ENCODE assay signal across 8 cellular contexts in genomic region chr19:48637948-48638830, GRCh38. TPM values are rescaled to one million over a fixed set of nuclear protein-coding genes. Genes with fewer than 3 reads are reported as not detected.
A peak's percentile ranks its signal among the peaks of the same experiment; 100 is the strongest.
DNase-seq lines count a peak whose midpoint lies in the region; ATAC-seq and TF ChIP-seq lines count a peak whose summit lies in the region.

No MANE protein-coding gene starts in this region.

- peak overlapping the region; percentile 90 for H3K4me3 Mint-ChIP-seq in endothelial cell (ENCODE audit: unreplicated experiment)

- peak overlapping the region; percentile 94 for H3K27ac Mint-ChIP-seq in endothelial cell (ENCODE audit: unreplicated experiment)

- peak; percentile 3 for ATAC-seq in GM19397 (IDR thresholded peaks at IDR 0.05; ENCODE audit: unreplicated experiment)

- DNase-seq in CD1c-positive myeloid dendritic cell (ENCODE audit: extremely low spot score) (peak; percentile 93), HT1080 (ENCODE audit: low read depth) (peak; percentile 74), NOMO-1 treated with DMSO at 0.1 percent for 48 hours (lab: John Stamatoyannopoulos, UW; ENCODE audit: unreplicated experiment) (peak; percentile 84), endothelial cell (ENCODE audit: low spot score) (peak; percentile 76), midbrain (lab: John Stamatoyannopoulos, UW) (peak; percentile 90)
- peak; percentile 73 for DNase-seq in activated CD8-positive, alpha-beta memory T cell treated with anti-CD3 and anti-CD28 coated beads, Interleukin-2, amount 50 U/mL, for 4 hours
- peak; percentile 46 to 65 for DNase-seq in stimulated activated CD8-positive, alpha-beta memory T cell treated with anti-CD3 and anti-CD28 coated beads, Interleukin-4, amount 100 ng/mL, for 4 hours (ENCODE audit: low read depth in 2 of 2, low spot score in 1 of 2)

- H3K36me3 Mint-ChIP-seq in endothelial cell (ENCODE audit: low read depth, unreplicated experiment): peaks cover 8% of the 10 kb centered on the region

- peaks cover 22% of the 10 kb centered on the region for H3K27me3 Mint-ChIP-seq in endothelial cell (ENCODE audit: unreplicated experiment)

- H3K4me1 Mint-ChIP-seq in endothelial cell (ENCODE audit: unreplicated experiment): peaks cover 21% of the 10 kb centered on the region

- TF ChIP-seq CTCF in endothelial cell (IDR thresholded peaks at IDR 0.05; ENCODE audit: unreplicated experiment): no peak

- H3K9me3 Mint-ChIP-seq in endothelial cell (ENCODE audit: unreplicated experiment): no peaks in the 10 kb centered on the region

RNA-seq across cellular contexts. Expression of gene DBP, which starts 1.0 kb away (rescaled TPM):
- 10.3 and 11.1 TPM in 2 replicates for total RNA-seq in HT1080 (2014; rRNA removed; shearing (Covaris generic))
- polyA plus RNA-seq in HT1080 (2015; cell fraction: cytosol; rRNA removed): 5.1 and 7.7 TPM in 2 replicates
- 2.8 and 4.6 TPM in 2 replicates for polyA plus RNA-seq in HT1080 (2015; cell fraction: nucleus; rRNA removed)
- total RNA-seq in endothelial cell (ENCODE audit: unreplicated experiment): 4.3 TPM

RNA-seq across cellular contexts. Expression of gene CA11, which starts 7.8 kb away (rescaled TPM):
- 0.77 and 1.4 TPM in 2 replicates for total RNA-seq in HT1080 (2014; rRNA removed; shearing (Covaris generic))
- 0.59 and 0.69 TPM in 2 replicates for polyA plus RNA-seq in HT1080 (2015; cell fraction: cytosol; rRNA removed)
- polyA plus RNA-seq in HT1080 (2015; cell fraction: nucleus; rRNA removed): 0.29 and 1.2 TPM in 2 replicates
- 11.9 TPM for total RNA-seq in endothelial cell (ENCODE audit: unreplicated experiment)

RNA-seq across cellular contexts. Expression of gene SPHK2, which starts 18.9 kb away (rescaled TPM):
- total RNA-seq in HT1080 (2014; rRNA removed; shearing (Covaris generic)): 15.9 and 16.5 TPM in 2 replicates
- 20.1 and 23.8 TPM in 2 replicates for polyA plus RNA-seq in HT1080 (2015; cell fraction: cytosol; rRNA removed)
- 28.3 and 34.4 TPM in 2 replicates for polyA plus RNA-seq in HT1080 (2015; cell fraction: nucleus; rRNA removed)
- 24.7 TPM for total RNA-seq in endothelial cell (ENCODE audit: unreplicated experiment)

RNA-seq across cellular contexts. Expression of gene RPL18, which starts 19.2 kb away (rescaled TPM):
- 2,830 and 3,901 TPM in 2 replicates for total RNA-seq in HT1080 (2014; rRNA removed; shearing (Covaris generic))
- polyA plus RNA-seq in HT1080 (2015; cell fraction: cytosol; rRNA removed): 2,165 and 2,266 TPM in 2 replicates
- polyA plus RNA-seq in HT1080 (2015; cell fraction: nucleus; rRNA removed): 760 and 890 TPM in 2 replicates
- 1,683 TPM for total RNA-seq in endothelial cell (ENCODE audit: unreplicated experiment)

RNA-seq across cellular contexts. Expression of gene FAM83E, which starts 23.3 kb away (rescaled TPM):
- 1.2 TPM in 1 of 2 replicates, not detected in the other for total RNA-seq in HT1080 (2014; rRNA removed; shearing (Covaris generic))
- not detected in 2 replicates for polyA plus RNA-seq in HT1080 (2015; cell fraction: cytosol; rRNA removed)
- polyA plus RNA-seq in HT1080 (2015; cell fraction: nucleus; rRNA removed): 1.3 TPM in 1 of 2 replicates, not detected in the other
- 0.64 TPM for total RNA-seq in endothelial cell (ENCODE audit: unreplicated experiment)

Comparison
In these comparisons a context has a peak if more than half of its experiments do, and no peak if none do; other contexts are left out.
1. Peak in every context shown above with its lines: DNase-seq and ATAC-seq.